1 cellular context compared by ENCODE assay signal in genomic region chr3:141063831-141064230, GRCh38.
TF ChIP-seq lines count a peak whose summit lies in the region.

No MANE protein-coding gene starts in this region.

TF ChIP-seq in GM23338, 12 proteins besides CTCF, POLR2A, EP300 and RAD21 (continued from another document):
- no peak for TF ChIP-seq ZNF462 (CRISPR knock-in tag; IDR thresholded peaks at IDR 0.05)
- TF ChIP-seq ZNF331 (CRISPR knock-in tag; IDR thresholded peaks at IDR 0.05; ENCODE audit: low read depth): no peak
